In genomic region chr15:30191639-30192038, GRCh38 we compare ENCODE assay signal across 2 cellular contexts.
TF ChIP-seq lines count a peak whose summit lies in the region.

No MANE protein-coding gene starts in this region.

TF ChIP-seq in HEK293, 187 proteins besides CTCF, POLR2A, EP300 and RAD21:
- TF ChIP-seq ZBTB26 (tag by site-specific recombination; optimal IDR thresholded peaks at IDR 0.05): peak; percentile 16

TF ChIP-seq in endothelial cell of umbilical vein, 7 proteins besides CTCF, POLR2A, EP300 and RAD21:
- TF ChIP-seq EZH2 (IDR thresholded peaks at IDR 0.05; ENCODE audit: borderline replicate concordance, low read depth, low read length, severe bottlenecking): peak; percentile 41
